1 cellular context compared by ENCODE assay signal in the genomic region with DNA sequence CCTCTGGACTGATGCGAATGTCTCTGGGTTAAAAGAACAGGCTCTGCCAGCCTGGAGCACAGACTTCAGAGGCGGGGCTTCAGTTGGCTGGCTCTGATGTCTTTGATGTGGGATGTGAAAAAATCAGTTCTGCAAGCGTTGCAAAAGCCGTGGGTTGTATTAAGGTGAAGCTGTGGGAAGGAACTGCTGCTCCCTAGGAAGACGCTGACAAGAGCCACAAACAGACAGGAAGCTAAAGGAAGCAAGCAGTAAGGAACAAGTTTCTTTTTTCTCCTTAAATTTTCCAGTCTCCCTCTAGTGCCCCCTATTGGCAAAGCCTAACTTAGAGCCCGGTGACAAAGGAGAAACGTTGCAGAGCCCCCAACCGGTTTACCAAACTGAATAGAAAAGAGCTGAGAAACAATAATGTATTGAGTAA.
TF ChIP-seq lines count a peak whose summit lies in the region.

No MANE protein-coding gene starts in this region.

TF ChIP-seq in GM23338, 12 proteins besides CTCF, POLR2A, EP300 and RAD21 (continued from another document):
- no peak for TF ChIP-seq ZNF462 (CRISPR knock-in tag; IDR thresholded peaks at IDR 0.05)
- no peak for TF ChIP-seq EZH2 (IDR thresholded peaks at IDR 0.05; ENCODE audit: low read depth, unreplicated experiment)
- TF ChIP-seq CREB1 (CRISPR knock-in tag; IDR thresholded peaks at IDR 0.05; ENCODE audit: low read depth): no peak
- no peak for TF ChIP-seq ZNF331 (CRISPR knock-in tag; IDR thresholded peaks at IDR 0.05; ENCODE audit: low read depth)
- no peak for TF ChIP-seq STAT1 (IDR thresholded peaks at IDR 0.05; ENCODE audit: unreplicated experiment)
